In the genomic region with DNA sequence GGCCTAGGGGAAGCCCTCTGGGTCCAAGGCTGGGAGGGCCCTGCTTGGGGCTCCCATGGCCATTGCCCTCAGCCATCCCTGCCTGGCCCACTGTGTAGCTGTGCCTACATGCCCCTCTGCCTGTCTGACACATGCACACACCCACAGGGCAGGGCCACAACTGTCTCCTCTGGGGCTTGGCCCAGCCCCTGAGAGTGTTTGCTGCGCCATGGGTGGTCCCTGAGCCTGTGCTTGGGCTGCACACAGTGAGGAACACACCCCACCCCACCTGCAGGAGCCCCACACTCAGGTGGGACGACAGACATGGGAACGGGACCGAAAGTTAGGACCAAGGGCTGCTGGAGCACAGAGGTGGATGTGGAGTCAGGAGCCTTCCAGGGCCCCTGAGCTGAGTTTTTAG, we compare ENCODE assay signal across 19 cellular contexts.
"Had no signal": no experiment of that assay in that cellular context is flagged by ENCODE, and none has a peak within 500 bp of the region (broad histone marks: within the 10 kb centered on the region; RNA-seq: fewer than 3 reads in every experiment).

No MANE protein-coding gene starts in this region.

- H3K27ac Mint-ChIP-seq: dendritic cell treated with granulocyte-macrophage colony-stimulating factor and Interleukin-4, amounts not matched to agents 40 ng/mL and 50 ng/mL, for 4 days; endodermal cell; nephron; stimulated activated naive CD8-positive, alpha-beta T cell treated with anti-CD3 and anti-CD28 coated beads, Interleukin-15, Interleukin-2, amounts not matched to agents 100 ng/mL and 50 ng/mL, for 24 hours had no signal

- DNase-seq: brain microvascular endothelial cell; effector CD4-positive, alpha-beta T cell; endodermal cell; erythroblast; foreskin melanocyte; heart right ventricle; hypothalamus; left cardiac atrium; left ventricle myocardium superior; mesenchymal stem cell; midbrain; sigmoid colon; stimulated activated CD4-positive, alpha-beta T cell treated with anti-CD3 and anti-CD28 coated beads, Interleukin-2, amount 100 ng/mL, for 24 hours; stimulated activated CD4-positive, alpha-beta T cell treated with anti-CD3 and anti-CD28 coated beads, Interleukin-4, amount 100 ng/mL, for 4 hours; testis; transverse colon had no signal

- H3K4me3 Mint-ChIP-seq: dendritic cell treated with granulocyte-macrophage colony-stimulating factor and Interleukin-4, amounts not matched to agents 40 ng/mL and 50 ng/mL, for 4 days; endodermal cell; nephron; stimulated activated naive CD8-positive, alpha-beta T cell treated with anti-CD3 and anti-CD28 coated beads, Interleukin-15, Interleukin-2, amounts not matched to agents 100 ng/mL and 50 ng/mL, for 24 hours had no signal

- ATAC-seq: left cardiac atrium, left ventricle myocardium superior had no signal

- H3K27me3 Mint-ChIP-seq: dendritic cell treated with granulocyte-macrophage colony-stimulating factor and Interleukin-4, amounts not matched to agents 40 ng/mL and 50 ng/mL, for 4 days had no signal

- H3K4me1 Mint-ChIP-seq: endodermal cell, nephron had no signal

- H3K9me3 Mint-ChIP-seq: stimulated activated naive CD8-positive, alpha-beta T cell treated with anti-CD3 and anti-CD28 coated beads, Interleukin-15, Interleukin-2, amounts not matched to agents 100 ng/mL and 50 ng/mL, for 24 hours had no signal
